ENCODE assay signal across 1 cellular context in the genomic region with DNA sequence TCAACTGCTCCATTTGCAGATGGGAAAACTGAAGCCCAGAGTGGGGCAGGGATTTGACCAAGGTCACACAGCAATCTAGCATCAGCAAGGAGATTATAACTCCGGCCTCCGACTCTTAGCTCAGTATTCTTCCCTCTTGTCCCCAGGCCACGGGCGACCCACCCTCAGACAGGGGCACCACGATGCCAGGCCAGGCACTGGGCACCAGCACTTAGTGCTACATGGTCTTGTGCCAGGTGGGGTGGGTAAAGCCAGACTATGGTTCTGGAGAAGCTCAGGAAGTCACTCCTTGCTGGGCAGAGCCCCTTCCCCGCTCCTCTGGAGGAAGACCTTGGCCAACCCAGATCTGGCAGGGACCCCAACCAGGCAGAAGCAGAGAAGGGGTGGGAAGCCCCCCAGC.
TF ChIP-seq lines count a peak whose summit lies in the region.

No MANE protein-coding gene starts in this region.

TF ChIP-seq in HepG2, 621 proteins besides CTCF, POLR2A, EP300 and RAD21:
- TF ChIP-seq ZNF768 (CRISPR knock-in tag; IDR thresholded peaks at IDR 0.05) (peak; percentile 75), ZNF891 (CRISPR knock-in tag; IDR thresholded peaks at IDR 0.05) (no peak)
TF ChIP-seq in HepG2: peak in this region for 1.
